Comparison of ENCODE assay signal across 17 cellular contexts in genomic region chr15:88419830-88420229, GRCh38. TPM values are rescaled to one million over a fixed set of nuclear protein-coding genes. Genes with fewer than 3 reads are reported as not detected.
A peak's percentile ranks its signal among the peaks of the same experiment; 100 is the strongest.
DNase-seq lines count a peak whose midpoint lies in the region; ATAC-seq lines count a peak whose summit lies in the region.
"Had no signal": no experiment of that assay in that cellular context is flagged by ENCODE, and none has a peak within 500 bp of the region (broad histone marks: within the 10 kb centered on the region; RNA-seq: fewer than 3 reads in every experiment).

No MANE protein-coding gene starts in this region.

- ATAC-seq in HG03097 (IDR thresholded peaks at IDR 0.05; ENCODE audit: low FRiP score, unreplicated experiment): peak; percentile 67
- ATAC-seq: left lung had no signal

- no peak overlapping the region for H4K91ac ChIP-seq in trophoblast cell (ENCODE audit: low read depth, low read length)

- H4K8ac ChIP-seq in trophoblast cell (ENCODE audit: low read depth, low read length): no peak overlapping the region

- H3K27ac ChIP-seq in trophoblast cell (ENCODE audit: low read depth, low read length) (no peak overlapping the region), caudate nucleus (ENCODE audit: low read depth, low read length) (no peak overlapping the region)
- H3K27ac ChIP-seq: left lung had no signal

- no peaks in the 10 kb centered on the region for H3K79me1 ChIP-seq in trophoblast cell (ENCODE audit: low read length)

- no peak overlapping the region for H2BK12ac ChIP-seq in trophoblast cell (ENCODE audit: low read length)

- no peak overlapping the region for H2BK5ac ChIP-seq in trophoblast cell (ENCODE audit: low read depth, low read length, poor library complexity)

- no peaks in the 10 kb centered on the region for H3K9me3 ChIP-seq in trophoblast cell (ENCODE audit: insufficient read depth, low read depth, low read length)
- H3K9me3 ChIP-seq: BE2C, left lung had no signal

- no peaks in the 10 kb centered on the region for H3K79me2 ChIP-seq in trophoblast cell (ENCODE audit: control insufficient read depth, insufficient read depth, low read length, poor library complexity)

- no peak overlapping the region for H2BK120ac ChIP-seq in trophoblast cell (ENCODE audit: insufficient read depth, low read length, poor library complexity)

- H3K27me3 ChIP-seq in trophoblast cell (ENCODE audit: insufficient read depth, low read length): no peaks in the 10 kb centered on the region
- H3K27me3 ChIP-seq: BE2C had no signal

- H3K9ac ChIP-seq in trophoblast cell (ENCODE audit: low read length): no peak overlapping the region

- peak; percentile 6 for DNase-seq in stimulated activated CD4-positive, alpha-beta T cell treated with anti-CD3 and anti-CD28 coated beads, Interleukin-4, amount 100 ng/mL, for 24 hours
- no peak for DNase-seq in stimulated activated CD4-positive, alpha-beta T cell treated with anti-CD3 and anti-CD28 coated beads, Interleukin-4, amount 100 ng/mL, for 4 hours
- DNase-seq in astrocyte of the hippocampus (ENCODE audit: low read depth, low spot score): peak; percentile 44
- DNase-seq in stromal cell of bone marrow (ENCODE audit: low read depth): peak; percentile 71
- DNase-seq in trophoblast cell: no peak
- DNase-seq in iPS-NIHi11 (ENCODE audit: low spot score): no peak
- no peak for DNase-seq in caudate nucleus (lab: John Stamatoyannopoulos, UW)
- DNase-seq: BE2C; cerebellar nuclear complex; H7; left lung; naive B cell; NCI-H1436; NCI-H526; stimulated activated CD4-positive, alpha-beta T cell treated with anti-CD3 and anti-CD28 coated beads, Interleukin-4, amount 100 ng/mL, for 1 hour; stimulated activated naive CD4-positive, alpha-beta T cell treated with Interleukin-2 at 50 U/mL for 16 hours had no signal

- H3K14ac ChIP-seq in trophoblast cell (ENCODE audit: low read length): no peak overlapping the region

- no CpG with 5 or more reads among the region's 3 CpGs for WGBS in trophoblast cell (ENCODE audit: extremely low coverage, insufficient coverage, insufficient read length)

- no peaks in the 10 kb centered on the region for H3K4me1 ChIP-seq in trophoblast cell (ENCODE audit: control insufficient read depth in 1 of 2, insufficient read depth in 2 of 2, low read length in 2 of 2)
- H3K4me1 ChIP-seq: BE2C, left lung had no signal

- no peak overlapping the region for H3K23ac ChIP-seq in trophoblast cell (ENCODE audit: low read length)

- H2AK5ac ChIP-seq in trophoblast cell (ENCODE audit: low read length): no peak overlapping the region

- H2AFZ ChIP-seq in trophoblast cell (ENCODE audit: insufficient read depth, low read length, poor library complexity): no peak overlapping the region

- no peak overlapping the region for H3K4me2 ChIP-seq in trophoblast cell (ENCODE audit: low read length)

- H3K36me3 ChIP-seq in trophoblast cell (ENCODE audit: control insufficient read depth in 1 of 2, insufficient read depth in 2 of 2, low read length in 2 of 2): no peaks in the 10 kb centered on the region
- H3K36me3 ChIP-seq: BE2C, left lung had no signal

- H4K12ac ChIP-seq in trophoblast cell (ENCODE audit: low read depth, low read length): no peak overlapping the region

- H3K4ac ChIP-seq in trophoblast cell (ENCODE audit: low read depth, low read length): no peak overlapping the region

- no peak overlapping the region for H3K18ac ChIP-seq in trophoblast cell (ENCODE audit: low read length)

- no peak overlapping the region for H3K4me3 ChIP-seq in trophoblast cell (ENCODE audit: low read depth, low read length)
- H3K4me3 ChIP-seq: left lung had no signal

RNA-seq across cellular contexts. Expression of gene MRPL46, which starts 47.4 kb away (rescaled TPM):
- polyA plus RNA-seq in trophoblast cell (2013): 34.0 and 34.5 TPM in 2 replicates

RNA-seq across cellular contexts. Expression of gene MRPS11, which starts 47.7 kb away (rescaled TPM):
- polyA plus RNA-seq in trophoblast cell (2013): 61.6 and 62.4 TPM in 2 replicates

Comparison
In these comparisons a context has a peak if more than half of its experiments do, and no peak if none do; other contexts are left out.
1. DNase-seq: peak in stimulated activated CD4-positive, alpha-beta T cell treated with anti-CD3 and anti-CD28 coated beads, Interleukin-4, amount 100 ng/mL, for 24 hours (single experiment), astrocyte of the hippocampus (single experiment) and stromal cell of bone marrow (single experiment); none in stimulated activated CD4-positive, alpha-beta T cell treated with anti-CD3 and anti-CD28 coated beads, Interleukin-4, amount 100 ng/mL, for 4 hours (0 of 2), trophoblast cell (0 of 2), iPS-NIHi11 (single experiment) and caudate nucleus (0 of 61).